ENCODE assay signal across 16 cellular contexts in the genomic region with DNA sequence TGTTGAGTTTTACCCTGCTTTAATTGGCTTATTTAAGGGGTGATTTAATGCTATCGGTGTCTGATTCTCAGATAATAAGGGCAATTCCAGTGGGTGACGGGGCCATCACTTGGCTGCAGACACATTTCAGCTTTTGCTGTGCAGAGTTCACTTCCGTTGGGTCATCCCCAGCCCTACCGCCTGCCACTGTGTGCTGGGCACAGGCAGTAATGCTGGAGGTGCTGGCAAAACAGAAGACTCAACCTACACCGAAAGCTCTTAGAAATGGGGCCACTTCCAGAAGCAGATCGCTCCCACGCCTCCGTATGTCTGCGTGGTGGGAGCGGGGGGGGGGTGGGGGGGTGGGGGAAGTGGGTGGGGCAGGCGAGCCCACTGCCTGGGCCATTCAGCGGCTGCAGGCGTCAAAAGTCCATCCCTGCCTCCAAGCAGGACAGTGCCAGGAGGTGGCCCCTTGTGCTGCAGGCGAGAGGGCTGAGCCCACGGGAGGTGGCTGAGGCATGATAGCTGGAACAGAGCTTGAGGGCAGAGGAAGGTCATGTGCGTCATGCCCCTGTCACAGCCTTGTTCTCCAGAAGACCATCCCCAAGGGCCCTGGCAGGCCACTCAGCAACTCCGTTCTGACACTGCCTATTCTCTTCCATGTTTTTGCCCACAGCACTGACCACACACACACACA.
DNase-seq lines count a peak whose midpoint lies in the region; ATAC-seq and TF ChIP-seq lines count a peak whose summit lies in the region.
"Had no signal": no experiment of that assay in that cellular context is flagged by ENCODE, and none has a peak within 500 bp of the region (broad histone marks: within the 10 kb centered on the region; RNA-seq: fewer than 3 reads in every experiment).

No MANE protein-coding gene starts in this region.

- POLR2A ChIA-PET in HEK293 (lab: Yijun Ruan, JAX), result interaction anchor here (0.7 kb wide), 1 partner anchor 52 kb away, joined by 3 read pairs; no protein-coding TSS in a partner anchor
- POLR2A ChIA-PET in activated CD4-positive, alpha-beta T cell treated with anti-CD3 and anti-CD28 coated beads, Interleukin-2, amount 10 ng/mL, durations not matched to agents 7 days and 5 days (lab: Charles Lee), result no interaction called here

- no peak overlapping the region for H3K27ac ChIP-seq in HEK293 (ENCODE audit: extremely low read depth, low read depth, low read length)
- H3K27ac ChIP-seq in esophagus muscularis mucosa (replicated peaks in 1 of 4), result peak overlapping the region; percentile 80 to 88 (median 86)
- H3K27ac ChIP-seq in osteoblast (ENCODE audit: low read depth, low read length), result no peak overlapping the region

- CTCF ChIA-PET in HEK293 (lab: Yijun Ruan, JAX), result no interaction called here
- CTCF ChIA-PET in activated CD4-positive, alpha-beta T cell treated with anti-CD3 and anti-CD28 coated beads, Interleukin-2, amount 10 ng/mL, durations not matched to agents 7 days and 5 days (lab: Charles Lee), result no interaction called here

- no peak overlapping the region for H3K4me2 ChIP-seq in osteoblast (ENCODE audit: insufficient read depth, low read length)

- H3K9me3 ChIP-seq in HEK293 (ENCODE audit: control insufficient read depth, insufficient read depth, low read depth, low read length), result no peaks in the 10 kb centered on the region
- no peaks in the 10 kb centered on the region for H3K9me3 ChIP-seq in esophagus muscularis mucosa
- H3K9me3 ChIP-seq in osteoblast (ENCODE audit: low read depth, low read length), result no peaks in the 10 kb centered on the region
- H3K9me3 ChIP-seq in T-helper 17 cell (ENCODE audit: control insufficient read depth, low read length, poor library complexity, severe bottlenecking), result no peaks in the 10 kb centered on the region
- H3K9me3 ChIP-seq: BE2C had no signal

- peaks cover 0 to 3% (median 0%) of the 10 kb centered on the region in 4 donors for H3K27me3 ChIP-seq in esophagus muscularis mucosa
- no peaks in the 10 kb centered on the region for H3K27me3 ChIP-seq in osteoblast (ENCODE audit: insufficient read depth, low read length)
- H3K27me3 ChIP-seq: BE2C had no signal

- no peaks in the 10 kb centered on the region for H3K36me3 Mint-ChIP-seq in T-helper 17 cell (ENCODE audit: low read depth)
- peaks cover 19% of the 10 kb centered on the region for H3K36me3 Mint-ChIP-seq in activated CD4-positive, alpha-beta T cell treated with anti-CD3 and anti-CD28 coated beads, Interleukin-2, amount 10 ng/mL, durations not matched to agents 7 days and 5 days (ENCODE audit: low read depth)

- H3K4me1 ChIP-seq in HEK293 (ENCODE audit: control insufficient read depth, insufficient read depth, low read length), result no peaks in the 10 kb centered on the region
- H3K4me1 ChIP-seq in esophagus muscularis mucosa, result peaks cover 26 to 69% (median 68%) of the 10 kb centered on the region in 4 donors
- H3K4me1 ChIP-seq in osteoblast (ENCODE audit: insufficient read depth, low read length), result peaks cover 20% of the 10 kb centered on the region
- H3K4me1 ChIP-seq: BE2C had no signal

- H3K4me1 Mint-ChIP-seq in T-helper 17 cell, result peaks cover 11% of the 10 kb centered on the region
- peaks cover 9% of the 10 kb centered on the region for H3K4me1 Mint-ChIP-seq in activated CD4-positive, alpha-beta T cell treated with anti-CD3 and anti-CD28 coated beads, Interleukin-2, amount 10 ng/mL, durations not matched to agents 7 days and 5 days

- H3K36me3 ChIP-seq in HEK293 (ENCODE audit: control insufficient read depth in 2 of 2, insufficient read depth in 1 of 2, low read length in 2 of 2), result no peaks in the 10 kb centered on the region
- peaks cover 0 to 9% (median 0%) of the 10 kb centered on the region in 4 donors for H3K36me3 ChIP-seq in esophagus muscularis mucosa
- H3K36me3 ChIP-seq in osteoblast (ENCODE audit: insufficient read depth, low read length), result peaks cover 3% of the 10 kb centered on the region
- H3K36me3 ChIP-seq: BE2C had no signal

- no peak for ATAC-seq in T-helper 17 cell
- ATAC-seq: Panc1 had no signal

- H3K4me3 ChIP-seq in HEK293 (ENCODE audit: low read depth, low read length), result no peak overlapping the region
- no peak overlapping the region for H3K4me3 ChIP-seq in esophagus muscularis mucosa
- H3K4me3 ChIP-seq in osteoblast (ENCODE audit: insufficient read depth, low read length), result no peak overlapping the region

- H3K27me3 Mint-ChIP-seq in T-helper 17 cell, result no peaks in the 10 kb centered on the region
- no peaks in the 10 kb centered on the region for H3K27me3 Mint-ChIP-seq in activated CD4-positive, alpha-beta T cell treated with anti-CD3 and anti-CD28 coated beads, Interleukin-2, amount 10 ng/mL, durations not matched to agents 7 days and 5 days
- H3K27me3 Mint-ChIP-seq: CD4-positive, alpha-beta T cell had no signal

- TF ChIP-seq CTCF in HEK293 (tag by site-specific recombination; IDR thresholded peaks at IDR 0.05), result no peak
- TF ChIP-seq CTCF in esophagus muscularis mucosa (IDR thresholded peaks at IDR 0.05), result no peak
- TF ChIP-seq CTCF in osteoblast (IDR thresholded peaks at IDR 0.05; ENCODE audit: extremely low read depth, low read depth, low read length), result no peak

- no peak for TF ChIP-seq POLR2A in esophagus muscularis mucosa (IDR thresholded peaks at IDR 0.05; ENCODE audit: low read depth)

- 69% methylated on average over 6 of the region's 17 CpGs for WGBS in esophagus muscularis mucosa

- no peaks in the 10 kb centered on the region for H3K9me3 Mint-ChIP-seq in activated CD4-positive, alpha-beta T cell treated with anti-CD3 and anti-CD28 coated beads, Interleukin-2, amount 10 ng/mL, durations not matched to agents 7 days and 5 days
- H3K9me3 Mint-ChIP-seq: CD4-positive, alpha-beta T cell had no signal

- H3K4me3 Mint-ChIP-seq in T-helper 17 cell, result no peak overlapping the region
- H3K4me3 Mint-ChIP-seq in activated CD4-positive, alpha-beta T cell treated with anti-CD3 and anti-CD28 coated beads, Interleukin-2, amount 10 ng/mL, durations not matched to agents 7 days and 5 days, result no peak overlapping the region
- H3K4me3 Mint-ChIP-seq: CD4-positive, alpha-beta T cell had no signal

- H3K27ac Mint-ChIP-seq in T-helper 17 cell, result no peak overlapping the region
- no peak overlapping the region for H3K27ac Mint-ChIP-seq in activated CD4-positive, alpha-beta T cell treated with anti-CD3 and anti-CD28 coated beads, Interleukin-2, amount 10 ng/mL, durations not matched to agents 7 days and 5 days
- H3K27ac Mint-ChIP-seq: CD4-positive, alpha-beta T cell had no signal

- no peak for TF ChIP-seq EP300 in esophagus muscularis mucosa (IDR thresholded peaks at IDR 0.05)

- H2AFZ ChIP-seq in osteoblast (ENCODE audit: low read length), result no peak overlapping the region

- intact Hi-C loops in esophagus muscularis mucosa (cut with DNase I), result loop anchor here (5.0 kb wide), 2 partner anchors 122 to 197 kb away; no protein-coding TSS in a partner anchor

- no peaks in the 10 kb centered on the region for H4K20me1 ChIP-seq in osteoblast (ENCODE audit: insufficient read depth, low read length)

- DNase-seq in AG20443 (ENCODE audit: low spot score) (peak; percentile 2), esophagus muscularis mucosa (ENCODE audit: extremely low spot score) (no peak), osteoblast (ENCODE audit: insufficient read length, low spot score, missing footprints) (peak; percentile 11), amygdala (lab: John Stamatoyannopoulos, UW) (no peak), T-helper 17 cell (no peak)
- no peak for DNase-seq in activated CD4-positive, alpha-beta T cell treated with anti-CD3 and anti-CD28 coated beads, Interleukin-2, amount 10 ng/mL, durations not matched to agents 7 days and 5 days
- DNase-seq: BE2C; CD4-positive, alpha-beta T cell; EL; NCI-H1048; NCI-H146; NCI-H2081; NCI-H510A; NCI-H774 had no signal

- peaks cover 4% of the 10 kb centered on the region for H3K79me2 ChIP-seq in osteoblast (ENCODE audit: insufficient read depth, low read length)

TF ChIP-seq in HEK293, 187 proteins besides CTCF, POLR2A, EP300 and RAD21:
- no peak for TF ChIP-seq ZNF670 (tag by site-specific recombination; IDR thresholded peaks at IDR 0.05; ENCODE audit: low read depth)
- TF ChIP-seq, protein P1, sequence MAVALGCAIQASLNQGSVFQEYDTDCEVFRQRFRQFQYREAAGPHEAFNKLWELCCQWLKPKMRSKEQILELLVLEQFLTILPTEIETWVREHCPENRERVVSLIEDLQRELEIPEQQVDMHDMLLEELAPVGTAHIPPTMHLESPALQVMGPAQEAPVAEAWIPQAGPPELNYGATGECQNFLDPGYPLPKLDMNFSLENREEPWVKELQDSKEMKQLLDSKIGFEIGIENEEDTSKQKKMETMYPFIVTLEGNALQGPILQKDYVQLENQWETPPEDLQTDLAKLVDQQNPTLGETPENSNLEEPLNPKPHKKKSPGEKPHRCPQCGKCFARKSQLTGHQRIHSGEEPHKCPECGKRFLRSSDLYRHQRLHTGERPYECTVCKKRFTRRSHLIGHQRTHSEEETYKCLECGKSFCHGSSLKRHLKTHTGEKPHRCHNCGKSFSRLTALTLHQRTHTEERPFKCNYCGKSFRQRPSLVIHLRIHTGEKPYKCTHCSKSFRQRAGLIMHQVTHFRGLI (tag by site-specific recombination; IDR thresholded peaks at IDR 0.05), result 0 out of 2 replicates have a peak, but pooled peaks have one; percentile 32
TF ChIP-seq in HEK293: peak in this region for 1.

Comparison
In these comparisons a context has a peak if more than half of its experiments do, and no peak if none do; other contexts are left out.
1. DNase-seq: peak in AG20443 (single experiment) and osteoblast (single experiment); none in esophagus muscularis mucosa (single experiment), amygdala (0 of 56), T-helper 17 cell (0 of 3) and activated CD4-positive, alpha-beta T cell treated with anti-CD3 and anti-CD28 coated beads, Interleukin-2, amount 10 ng/mL, durations not matched to agents 7 days and 5 days (single experiment).
2. H3K27ac ChIP-seq: peak in esophagus muscularis mucosa (4 of 4); none in HEK293 (single experiment) and osteoblast (single experiment).